Comparison of ENCODE assay signal across 8 cellular contexts in the genomic region with DNA sequence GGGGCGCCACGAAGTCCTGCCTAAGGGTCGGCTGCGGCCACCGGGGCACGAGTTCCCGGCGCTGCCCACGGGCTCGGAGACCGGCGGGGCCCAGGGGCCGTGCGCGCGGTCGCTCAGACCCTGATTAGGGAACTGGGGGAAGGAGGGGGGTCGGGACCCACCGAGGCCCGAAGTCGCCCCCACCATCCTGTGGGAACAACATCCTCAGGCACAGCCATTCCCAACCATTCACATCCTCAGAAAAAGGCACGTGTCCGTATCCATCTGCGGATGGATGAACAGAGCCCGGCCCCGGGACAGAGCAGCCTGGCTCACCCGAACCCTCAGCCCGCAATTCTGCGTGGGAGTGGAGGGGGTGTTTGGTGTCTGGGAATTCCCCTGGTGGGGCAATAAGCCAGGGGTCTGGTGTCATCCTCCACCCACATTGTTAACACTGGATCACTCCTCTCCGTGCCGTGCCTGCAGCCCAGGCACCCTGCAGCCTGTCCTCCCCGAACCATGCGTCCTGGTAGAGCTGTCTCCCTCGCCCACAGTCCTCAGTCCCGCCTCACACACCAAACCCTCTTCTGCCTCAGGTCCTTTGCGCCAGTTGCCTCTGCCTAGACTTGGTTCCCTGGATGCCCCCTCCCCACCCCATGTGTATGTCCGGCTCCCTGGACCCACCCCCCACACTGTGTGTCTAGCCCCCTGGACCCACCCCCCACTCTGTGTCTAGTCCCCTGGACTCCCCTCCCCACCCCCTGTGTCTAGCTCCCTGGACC. TPM values are rescaled to one million over a fixed set of nuclear protein-coding genes. Genes with fewer than 3 reads are reported as not detected.
DNase-seq lines count a peak whose midpoint lies in the region; ATAC-seq, FAIRE-seq and TF ChIP-seq lines count a peak whose summit lies in the region.

No MANE protein-coding gene starts in this region.

- 5% methylated on average over 35 of the region's 37 CpGs for WGBS in A549 (ENCODE audit: missing lambda C conversion rate)
- 5% methylated on average over 19 of the region's 37 CpGs for WGBS in K562 (ENCODE audit: insufficient coverage, low coverage, missing lambda C conversion rate)
- WGBS in sigmoid colon, 2 donors: 9 to 17% methylated on average over 37 of the region's 37 CpGs

- CTCF ChIA-PET in A549 (lab: Yijun Ruan, JAX) (interaction anchor here (1.0 to 4.8 kb wide), 7 partner anchors 8 to 109 kb away, joined by 3 to 38 read pairs (median 3); no protein-coding TSS in a partner anchor), K562 (lab: Yijun Ruan, JAX; ENCODE audit: low intra/inter-chr PET ratio) (no interaction called here)

- TF ChIP-seq POLR2A in A549 (IDR thresholded peaks at IDR 0.05; ENCODE audit: low read length) (no peak; the same call in 1 of the 2 replicates), K562 (conservative IDR thresholded peaks at IDR 0.05) (0 out of 2 replicates have a peak, but pooled peaks have one; percentile 22), sigmoid colon (IDR thresholded peaks at IDR 0.05) (no peak)

- H3K4me2 ChIP-seq in A549: peak overlapping the region; percentile 93
- H3K4me2 ChIP-seq in K562 (ENCODE audit: insufficient read depth, low read length): peak overlapping the region; percentile 81

- ATAC-seq in A549 (peak; percentile 77), GM18498 (IDR thresholded peaks at IDR 0.05; ENCODE audit: unreplicated experiment) (peak; percentile 11), SK-N-SH treated with all-trans-retinoic acid at 6 μM for 48 hours (peak; percentile 55), K562 (peak; percentile 35), HG03378 (IDR thresholded peaks at IDR 0.05; ENCODE audit: unreplicated experiment) (no peak)

- H3K9me1 ChIP-seq in K562 (ENCODE audit: control insufficient read depth, insufficient read depth, low read length): no peaks in the 10 kb centered on the region

- H3K4me1 ChIP-seq in A549: peaks cover 57% of the 10 kb centered on the region
- H3K4me1 ChIP-seq in K562 (replicated peaks in 1 of 2; ENCODE audit: control insufficient read depth in 2 of 2, insufficient read depth in 2 of 2, low read length in 2 of 2): peaks cover 52 to 56% of the 10 kb centered on the region in 2 experiments
- no peaks in the 10 kb centered on the region for H3K4me1 ChIP-seq in iPS-15b (ENCODE audit: control insufficient read depth, insufficient read depth, low read length)
- H3K4me1 ChIP-seq in sigmoid colon: peaks cover 0 to 35% (median 18%) of the 10 kb centered on the region in 4 donors

- TF ChIP-seq RAD21 in A549 (conservative IDR thresholded peaks at IDR 0.05 in 1 of 2, IDR thresholded peaks at IDR 0.05 in 1 of 2): no peak
- no peak for TF ChIP-seq RAD21 in K562 (CRISPR knock-in tag; conservative IDR thresholded peaks at IDR 0.05 in 1 of 2, IDR thresholded peaks at IDR 0.05 in 1 of 2)

- H3K4me3 ChIP-seq in A549: peak overlapping the region; percentile 78
- peak overlapping the region; percentile 94 for H3K4me3 ChIP-seq in K562
- H3K4me3 ChIP-seq in iPS-15b (ENCODE audit: low read depth, low read length): peak overlapping the region; percentile 58
- peak overlapping the region; percentile 80 to 95 (median 88) for H3K4me3 ChIP-seq in sigmoid colon

- H2AFZ ChIP-seq in K562 (ENCODE audit: low read depth, low read length): peak overlapping the region; percentile 84

- H3K9ac ChIP-seq in K562 (ENCODE audit: insufficient read depth in 1 of 2, low read depth in 2 of 2, low read length in 2 of 2) (peak overlapping the region; percentile 91 to 94), iPS-15b (ENCODE audit: low read depth, low read length) (peak overlapping the region; percentile 37)

- intact Hi-C loops in K562 (cut with micrococcal nuclease): no loop called here
- intact Hi-C loops in sigmoid colon (cut with DNase I): no loop called here

- in situ Hi-C loops in K562 (cut with MboI): no loop called here

- H3K27ac ChIP-seq in A549: peak overlapping the region; percentile 95 to 96
- H3K27ac ChIP-seq in K562 (ENCODE audit: extremely low read depth, low read depth, low read length): peak overlapping the region; percentile 95
- H3K27ac ChIP-seq in sigmoid colon: peak overlapping the region; percentile 84 to 91 (median 86)

- no peak for TF ChIP-seq CTCF in A549 (IDR thresholded peaks at IDR 0.05)
- TF ChIP-seq CTCF in K562 (IDR thresholded peaks at IDR 0.05 in 2 of 3, conservative IDR thresholded peaks at IDR 0.05 in 1 of 3; ENCODE audit: insufficient read depth in 2 of 3, low read depth in 1 of 3, low read length in 3 of 3): no peak
- TF ChIP-seq CTCF in sigmoid colon (IDR thresholded peaks at IDR 0.05): no peak

- H3K27me3 ChIP-seq in K562 (ENCODE audit: control insufficient read depth in 2 of 2, insufficient read depth in 2 of 2, low read length in 2 of 2): no peaks in the 10 kb centered on the region
- H3K27me3 ChIP-seq in iPS-15b (ENCODE audit: control insufficient read depth, insufficient read depth, low read length): peaks cover 10% of the 10 kb centered on the region
- H3K27me3 ChIP-seq in sigmoid colon: no peaks in the 10 kb centered on the region

- no peaks in the 10 kb centered on the region for H3K9me3 ChIP-seq in A549
- H3K9me3 ChIP-seq in K562 (replicated peaks; ENCODE audit: control insufficient read depth, insufficient read depth, low read depth, low read length): no peaks in the 10 kb centered on the region
- no peaks in the 10 kb centered on the region for H3K9me3 ChIP-seq in iPS-15b (ENCODE audit: control insufficient read depth, insufficient read depth, low read length)
- H3K9me3 ChIP-seq in sigmoid colon: no peaks in the 10 kb centered on the region

- TSS peak; percentile 80 for BruUV-seq in K562 (replicated peaks; lab: Mats Ljungman, UMichigan)

- peaks cover 26% of the 10 kb centered on the region for H3K79me2 ChIP-seq in K562 (ENCODE audit: control insufficient read depth, insufficient read depth, low read length)

- TF ChIP-seq EP300 in A549 (IDR thresholded peaks at IDR 0.05) (no peak), K562 (IDR thresholded peaks at IDR 0.05; ENCODE audit: low read length) (no peak), sigmoid colon (IDR thresholded peaks at IDR 0.05) (no peak)

- H3K36me3 ChIP-seq in K562 (ENCODE audit: control insufficient read depth, insufficient read depth, low read length) (no peaks in the 10 kb centered on the region), iPS-15b (ENCODE audit: control insufficient read depth, insufficient read depth, low read length) (no peaks in the 10 kb centered on the region), sigmoid colon (no peaks in the 10 kb centered on the region)

- FAIRE-seq in A549 (lab: Jason Lieb, UNC) (no peak), K562 (lab: Jason Lieb, UNC) (peak; percentile 73)

- H4K20me1 ChIP-seq in K562 (replicated peaks; ENCODE audit: control insufficient read depth, insufficient read depth, low read length): no peaks in the 10 kb centered on the region

- DNase-seq in A549 (ENCODE audit: low read depth in 1 of 2, low spot score in 1 of 2): peak; percentile 84 to 97
- DNase-seq in HT1080 (ENCODE audit: low read depth): peak; percentile 68
- peak; percentile 58 to 74 (median 65) for DNase-seq in K562 (ENCODE audit: extremely low read depth in 1 of 4, low spot score in 3 of 4)
- peak; percentile 81 for DNase-seq in sigmoid colon

- POLR2A ChIA-PET in A549 (lab: Yijun Ruan, JAX): no interaction called here
- POLR2A ChIA-PET in K562 (lab: Yijun Ruan, JAX): interaction anchor here (0.6 to 3.0 kb wide), 4 partner anchors 12 to 244 kb away, joined by 3 to 11 read pairs (median 4); no protein-coding TSS in a partner anchor

RNA-seq across cellular contexts. Expression of gene CCDC57, which starts 0.8 kb away (rescaled TPM):
- polyA plus RNA-seq in A549 (2011; rRNA removed) (16.6 and 18.5 TPM in 2 replicates), A549 (2017; fragmentation: RNase III; extraction: RNeasy Plus Mini Kit Qiagen cat#74134 plus additional on column Dnase treatment) (18.2 to 22.1 TPM (median 18.9 TPM) in 3 replicates), K562 (2011; rRNA removed) (26.3 and 31.1 TPM in 2 replicates), K562 (2014; fragmentation: Illumina TruSeq; extraction: Trizol) (12.9 and 19.9 TPM in 2 replicates), K562 (2014; fragmentation: Nextera tagmentation; extraction: Ambion mirVana) (1 to 10 TPM in 1 of 2 experiments, under 1 TPM in 1; 0.83 to 1.1 TPM), K562 (2014; rRNA removed) (34.8 and 36.2 TPM in 2 replicates), sigmoid colon (10 to 100 TPM; 17.4 to 47.8 (median 25.4) TPM)
- 24.3 and 29.0 TPM in 2 replicates for polyA plus RNA-seq in A549 (2012; cell fraction: cytosol; rRNA removed)
- polyA plus RNA-seq in A549 (2012; cell fraction: nucleus; rRNA removed): 200 and 241 TPM in 2 replicates
- polyA minus RNA-seq in A549 (2011; rRNA and poly(A)+ RNA removed): 22.3 and 26.3 TPM in 2 replicates
- total RNA-seq in HT1080 (2014; rRNA removed; shearing (Covaris generic)): 10.6 and 12.9 TPM in 2 replicates
- polyA plus RNA-seq in HT1080 (2015; cell fraction: cytosol; rRNA removed): 6.4 and 6.7 TPM in 2 replicates
- 86.3 and 105 TPM in 2 replicates for polyA plus RNA-seq in HT1080 (2015; cell fraction: nucleus; rRNA removed)
- 238 and 466 TPM in 2 replicates for total RNA-seq in K562 (2011; cell fraction: chromatin; rRNA removed; ENCODE audit: low replicate concordance)
- total RNA-seq in K562 (2011; cell fraction: nucleolus; rRNA removed): 176 and 211 TPM in 2 replicates
- 135 and 163 TPM in 2 replicates for total RNA-seq in K562 (2011; cell fraction: nucleoplasm; rRNA removed)
- total RNA-seq in K562 (2014; rRNA removed) (13.6 and 19.0 TPM in 2 replicates), K562 (2014; rRNA removed; fragmentation: Illumina TruSeq; extraction: Trizol) (10.7 TPM in 2 replicates), K562 (2015; rRNA removed; fragmentation: Illumina TruSeq; extraction: Trizol) (17.1 and 18.1 TPM in 2 replicates), K562 (2021) (33.8 and 36.0 TPM in 2 replicates), sigmoid colon (10 to 100 TPM; 13.3 to 34.1 (median 20.8) TPM)
- 15.4 and 18.8 TPM in 2 replicates for polyA plus RNA-seq in K562 (2011; cell fraction: cytosol; rRNA removed)
- 146 and 224 TPM in 2 replicates for polyA plus RNA-seq in K562 (2011; cell fraction: nucleus; rRNA removed)
- 20.1 and 38.4 TPM in 2 replicates for polyA plus RNA-seq in K562 (2012)
- polyA minus RNA-seq in K562 (2011; rRNA and poly(A)+ RNA removed): 15.9 and 16.8 TPM in 2 replicates
- polyA minus RNA-seq in K562 (2011; cell fraction: cytosol; rRNA and poly(A)+ RNA removed): 12.2 and 13.1 TPM in 2 replicates
- 47.4 and 49.1 TPM in 2 replicates for polyA minus RNA-seq in K562 (2011; cell fraction: nucleus; rRNA and poly(A)+ RNA removed)

RNA-seq across cellular contexts. Expression of gene SLC16A3, which starts 15.4 kb away (rescaled TPM):
- polyA plus RNA-seq in A549 (2011; rRNA removed) (28.6 and 40.0 TPM in 2 replicates), A549 (2017; fragmentation: RNase III; extraction: RNeasy Plus Mini Kit Qiagen cat#74134 plus additional on column Dnase treatment) (77.9 to 97.7 TPM (median 90.9 TPM) in 3 replicates), K562 (2011; rRNA removed) (3.7 and 8.3 TPM in 2 replicates), K562 (2014; fragmentation: Illumina TruSeq; extraction: Trizol) (0.58 and 0.78 TPM in 2 replicates), K562 (2014; fragmentation: Nextera tagmentation; extraction: Ambion mirVana) (not detected), K562 (2014; rRNA removed) (0.81 and 1.9 TPM in 2 replicates), sigmoid colon (100 to 1,000 TPM in 1 of 3 donors, 10 to 100 TPM in 2; 10.8 to 140 (median 37.9) TPM)
- 53.6 and 113 TPM in 2 replicates for polyA plus RNA-seq in A549 (2012; cell fraction: cytosol; rRNA removed)
- polyA plus RNA-seq in A549 (2012; cell fraction: nucleus; rRNA removed): 108 and 156 TPM in 2 replicates
- polyA minus RNA-seq in A549 (2011; rRNA and poly(A)+ RNA removed): 31.5 TPM in 2 replicates
- total RNA-seq in HT1080 (2014; rRNA removed; shearing (Covaris generic)): 344 and 355 TPM in 2 replicates
- 262 and 360 TPM in 2 replicates for polyA plus RNA-seq in HT1080 (2015; cell fraction: cytosol; rRNA removed)
- polyA plus RNA-seq in HT1080 (2015; cell fraction: nucleus; rRNA removed): 286 and 310 TPM in 2 replicates
- 2.9 and 6.6 TPM in 2 replicates for total RNA-seq in K562 (2011; cell fraction: chromatin; rRNA removed; ENCODE audit: low replicate concordance)
- 10.0 and 10.5 TPM in 2 replicates for total RNA-seq in K562 (2011; cell fraction: nucleolus; rRNA removed)
- total RNA-seq in K562 (2011; cell fraction: nucleoplasm; rRNA removed): 4.4 and 5.7 TPM in 2 replicates
- total RNA-seq in K562 (2014; rRNA removed) (1.8 and 2.5 TPM in 2 replicates), K562 (2014; rRNA removed; fragmentation: Illumina TruSeq; extraction: Trizol) (0.11 and 0.13 TPM in 2 replicates), K562 (2015; rRNA removed; fragmentation: Illumina TruSeq; extraction: Trizol) (1.0 and 1.2 TPM in 2 replicates), K562 (2021) (2.9 and 5.4 TPM in 2 replicates), sigmoid colon (10 to 100 TPM in 3 of 4 donors, 1 to 10 TPM in 1; 9.6 to 19.7 (median 11.6) TPM)
- 9.7 and 12.8 TPM in 2 replicates for polyA plus RNA-seq in K562 (2011; cell fraction: cytosol; rRNA removed)
- 9.1 and 10.2 TPM in 2 replicates for polyA plus RNA-seq in K562 (2011; cell fraction: nucleus; rRNA removed)
- polyA plus RNA-seq in K562 (2012): 4.9 and 9.3 TPM in 2 replicates
- polyA minus RNA-seq in K562 (2011; rRNA and poly(A)+ RNA removed): 2.9 and 3.7 TPM in 2 replicates
- 7.0 and 15.5 TPM in 2 replicates for polyA minus RNA-seq in K562 (2011; cell fraction: cytosol; rRNA and poly(A)+ RNA removed)
- polyA minus RNA-seq in K562 (2011; cell fraction: nucleus; rRNA and poly(A)+ RNA removed): 4.8 and 6.9 TPM in 2 replicates

Comparison
In these comparisons a context has a peak if more than half of its experiments do, and no peak if none do; other contexts are left out.
1. RNA of gene SLC16A3, which starts 15.4 kb away (total RNA-seq): 344 to 355 TPM in HT1080; 9.6 to 19.7 TPM in sigmoid colon and 0.11 to 10.5 TPM in K562; every median in the first group is over 10 times any median in the second.
2. Of the 35 proteins assayed by ChIP-seq in both K562 and A549: peak only in K562: BHLHE40, HDAC2 and POLR2A; only in A549: PHF8; in both: MAX and USF2; in neither: 25; mixed calls (peak in some experiments, not most) for 4.
3. Peak in every context shown above with its lines, with median percentiles within 50 percentile points of each other: DNase-seq, H3K27ac ChIP-seq and H3K4me3 ChIP-seq.